Comparison of ENCODE assay signal across 9 cellular contexts in genomic region chr17:50096092-50096491, GRCh38. TPM values are rescaled to one million over a fixed set of nuclear protein-coding genes. Genes with fewer than 3 reads are reported as not detected.
A peak's percentile ranks its signal among the peaks of the same experiment; 100 is the strongest.
DNase-seq lines count a peak whose midpoint lies in the region; ATAC-seq and TF ChIP-seq lines count a peak whose summit lies in the region.
"Had no signal": no experiment of that assay in that cellular context is flagged by ENCODE, and none has a peak within 500 bp of the region (broad histone marks: within the 10 kb centered on the region; RNA-seq: fewer than 3 reads in every experiment).

No MANE protein-coding gene starts in this region.

- no TSS peak for BruUV-seq in Panc1 (replicated peaks; lab: Mats Ljungman, UMichigan)

- POLR2A ChIA-PET in BJ (lab: Charles Lee) (interaction anchor here (0.7 kb wide), 1 partner anchor 53 kb away, joined by 4 read pairs; no protein-coding TSS in a partner anchor), Panc1 (lab: Charles Lee) (no interaction called here)

- CTCF ChIA-PET in BJ (lab: Yijun Ruan, JAX) = interaction anchor here (1.1 to 7.2 kb wide), 6 partner anchors 9 to 200 kb away, joined by 3 to 116 read pairs (median 4); no protein-coding TSS in a partner anchor
- CTCF ChIA-PET in Panc1 (lab: Charles Lee) = interaction anchor here (0.6 kb wide), 1 partner anchor 299 kb away, joined by 3 read pairs; no protein-coding TSS in a partner anchor

- H3K9me3 ChIP-seq in Panc1 (ENCODE audit: control insufficient read depth, insufficient read depth, low read depth, low read length) (no peaks in the 10 kb centered on the region), esophagus muscularis mucosa (no peaks in the 10 kb centered on the region), neuron (ENCODE audit: low read length) (no peaks in the 10 kb centered on the region)

- H3K4me3 ChIP-seq in BJ (ENCODE audit: low read depth, low read length) (peak overlapping the region; percentile 91), Panc1 (ENCODE audit: low read depth in 2 of 2, low read length in 2 of 2) (peak overlapping the region; percentile 73 to 75), esophagus muscularis mucosa (peak overlapping the region; percentile 77 to 96 (median 86)), neuron (ENCODE audit: low read length) (peak overlapping the region; percentile 82)

- H3K27ac ChIP-seq in Panc1 (ENCODE audit: low read length) (peak overlapping the region; percentile 80), esophagus muscularis mucosa (replicated peaks in 1 of 4) (peak overlapping the region; percentile 88 to 93 (median 90))

- H3K36me3 ChIP-seq in BJ (ENCODE audit: control insufficient read depth, insufficient read depth, low read length) (peaks cover 8% of the 10 kb centered on the region; the same call in 1 of the 2 replicates), Panc1 (ENCODE audit: control insufficient read depth, insufficient read depth, low read length) (peaks cover 2% of the 10 kb centered on the region; the same call in 1 of the 2 replicates), esophagus muscularis mucosa (peaks cover 16 to 39% (median 34%) of the 10 kb centered on the region in 4 donors), neuron (ENCODE audit: insufficient read depth, low read length) (no peaks in the 10 kb centered on the region)

- 17% methylated on average over 6 of the region's 6 CpGs for WGBS in esophagus muscularis mucosa

- peaks cover 38% of the 10 kb centered on the region for H3K4me1 ChIP-seq in Panc1 (ENCODE audit: control insufficient read depth, insufficient read depth, low read length)
- H3K4me1 ChIP-seq in esophagus muscularis mucosa = peaks cover 46 to 67% (median 65%) of the 10 kb centered on the region in 4 donors
- peaks cover 16% of the 10 kb centered on the region for H3K4me1 ChIP-seq in neuron (ENCODE audit: insufficient read depth, low read length)

- TF ChIP-seq POLR2A in esophagus muscularis mucosa (IDR thresholded peaks at IDR 0.05; ENCODE audit: low read depth) = no peak

- in situ Hi-C loops in Panc1 (cut with HindIII; ENCODE audit: low pct_unique_long_range_greater_than_20kb, low sequenced_read_pairs) (no loop called here), ACHN (cut with HindIII; ENCODE audit: low pct_ligation_motif_present, low pct_unique_long_range_greater_than_20kb, low sequenced_read_pairs) (no loop called here)

- TF ChIP-seq CTCF in BJ (IDR thresholded peaks at IDR 0.05; ENCODE audit: insufficient read depth, low read depth, low read length) (no peak), Panc1 (IDR thresholded peaks at IDR 0.05) (no peak), esophagus muscularis mucosa (IDR thresholded peaks at IDR 0.05) (no peak)

- H3K27me3 ChIP-seq in BJ (ENCODE audit: control insufficient read depth, insufficient read depth, low read length) (no peaks in the 10 kb centered on the region), Panc1 (ENCODE audit: control insufficient read depth, insufficient read depth, low read length) (no peaks in the 10 kb centered on the region), esophagus muscularis mucosa (no peaks in the 10 kb centered on the region), neuron (ENCODE audit: insufficient read depth, low read length) (peaks cover 9% of the 10 kb centered on the region)

- intact Hi-C loops in Panc1 (cut with micrococcal nuclease; ENCODE audit: unreplicated experiment) (no loop called here), esophagus muscularis mucosa (cut with DNase I) (no loop called here)

- DNase-seq in BJ (ENCODE audit: low read depth) = no peak
- DNase-seq in Panc1 (ENCODE audit: low read depth, low spot score) = no peak
- no peak for DNase-seq in esophagus muscularis mucosa (ENCODE audit: extremely low spot score)
- DNase-seq in ACHN = no peak
- no peak for DNase-seq in DMS 273 treated with DMSO at 0.1 percent for 48 hours (lab: John Stamatoyannopoulos, UW)
- DNase-seq: NCI-H69 had no signal

- H2AFZ ChIP-seq in neuron (ENCODE audit: low read depth, low read length) = peak overlapping the region; percentile 87

- ATAC-seq in Panc1 = no peak
- no peak for ATAC-seq in HG03565 (IDR thresholded peaks at IDR 0.05; ENCODE audit: unreplicated experiment)
- no peak for ATAC-seq in HG02870 (IDR thresholded peaks at IDR 0.05; ENCODE audit: unreplicated experiment)

- no peak for TF ChIP-seq EP300 in esophagus muscularis mucosa (IDR thresholded peaks at IDR 0.05)

RNA-seq across cellular contexts. Expression of gene PDK2, which starts 0.9 kb away (rescaled TPM):
- polyA plus RNA-seq in BJ (2011; rRNA removed) = 79.3 and 155 TPM in 2 replicates
- 76.2 and 119 TPM in 2 replicates for polyA minus RNA-seq in BJ (2011; rRNA and poly(A)+ RNA removed)
- 46.0 TPM for total RNA-seq in Panc1 (2021; ENCODE audit: unreplicated experiment)
- 79.3 TPM for polyA plus RNA-seq in Panc1 (2012; ENCODE audit: insufficient read length)
- total RNA-seq in esophagus muscularis mucosa = 100 to 1,000 TPM in 1 of 4 donors, 10 to 100 TPM in 3; 31.6 to 118 (median 61.4) TPM

RNA-seq across cellular contexts. Expression of gene SAMD14, which starts 33.9 kb away (rescaled TPM):
- 2.7 and 5.3 TPM in 2 replicates for polyA plus RNA-seq in BJ (2011; rRNA removed)
- polyA minus RNA-seq in BJ (2011; rRNA and poly(A)+ RNA removed) = 3.1 TPM in 2 replicates
- total RNA-seq in Panc1 (2021; ENCODE audit: unreplicated experiment) (6.9 TPM), esophagus muscularis mucosa (1 to 10 TPM in 3 of 4 donors, under 1 TPM in 1; 0.98 to 1.8 (median 1.5) TPM)
- 8.6 TPM for polyA plus RNA-seq in Panc1 (2012; ENCODE audit: insufficient read length)

RNA-seq across cellular contexts. Expression of gene ITGA3, which starts 40.2 kb away (rescaled TPM):
- 71.9 and 184 TPM in 2 replicates for polyA plus RNA-seq in BJ (2011; rRNA removed)
- polyA minus RNA-seq in BJ (2011; rRNA and poly(A)+ RNA removed) = 179 and 204 TPM in 2 replicates
- total RNA-seq in Panc1 (2021; ENCODE audit: unreplicated experiment) = 439 TPM
- 291 TPM for polyA plus RNA-seq in Panc1 (2012; ENCODE audit: insufficient read length)
- total RNA-seq in esophagus muscularis mucosa = 10 to 100 TPM; 38.9 to 96.7 (median 58.6) TPM

RNA-seq across cellular contexts. Expression of gene PPP1R9B, which starts 54.4 kb away (rescaled TPM):
- polyA plus RNA-seq in BJ (2011; rRNA removed) = 17.2 and 19.3 TPM in 2 replicates
- 27.3 and 31.6 TPM in 2 replicates for polyA minus RNA-seq in BJ (2011; rRNA and poly(A)+ RNA removed)
- total RNA-seq in Panc1 (2021; ENCODE audit: unreplicated experiment) = 114 TPM
- polyA plus RNA-seq in Panc1 (2012; ENCODE audit: insufficient read length) = 149 TPM
- 10 to 100 TPM; 20.2 to 46.3 (median 37.5) TPM for total RNA-seq in esophagus muscularis mucosa
